Comparison of ENCODE assay signal across 22 cellular contexts in the genomic region with DNA sequence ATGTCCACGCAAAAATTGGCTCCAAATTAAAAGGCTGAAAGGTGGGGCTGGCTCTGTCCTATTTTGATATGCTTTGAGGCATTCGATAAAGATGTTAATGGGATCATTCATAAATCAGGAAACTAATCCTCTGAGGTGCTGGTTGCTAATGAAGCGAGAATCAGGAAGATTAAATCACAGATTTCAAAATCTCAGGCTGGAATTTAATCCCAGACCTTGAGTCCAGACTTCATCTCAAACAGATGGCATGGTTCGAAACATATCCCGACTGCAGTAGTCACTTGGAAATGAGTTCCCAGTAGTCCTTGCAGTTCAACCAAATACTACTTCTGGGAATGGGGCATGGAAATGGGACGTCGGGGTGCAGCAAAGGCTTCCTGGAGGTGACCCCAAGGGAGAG. TPM values are rescaled to one million over a fixed set of nuclear protein-coding genes. Genes with fewer than 3 reads are reported as not detected.
DNase-seq lines count a peak whose midpoint lies in the region; ATAC-seq, FAIRE-seq and TF ChIP-seq lines count a peak whose summit lies in the region.
"Had no signal": no experiment of that assay in that cellular context is flagged by ENCODE, and none has a peak within 500 bp of the region (broad histone marks: within the 10 kb centered on the region; RNA-seq: fewer than 3 reads in every experiment).

No MANE protein-coding gene starts in this region.

- no peaks in the 10 kb centered on the region for H3K36me3 ChIP-seq in WERI-Rb-1

- POLR2A ChIA-PET in activated CD4-positive, alpha-beta memory T cell treated with anti-CD3 and anti-CD28 coated beads, Interleukin-2, amount 10 ng/mL, durations not matched to agents 7 days and 5 days (lab: Charles Lee) = no interaction called here

- H3K9me3 Mint-ChIP-seq in activated CD4-positive, alpha-beta memory T cell treated with anti-CD3 and anti-CD28 coated beads, Interleukin-2, amount 10 ng/mL, durations not matched to agents 7 days and 5 days = no peaks in the 10 kb centered on the region
- H3K9me3 Mint-ChIP-seq: CD4-positive, alpha-beta memory T cell had no signal

- H3K27ac Mint-ChIP-seq in activated CD4-positive, alpha-beta memory T cell treated with anti-CD3 and anti-CD28 coated beads, Interleukin-2, amount 10 ng/mL, durations not matched to agents 7 days and 5 days = no peak overlapping the region
- H3K27ac Mint-ChIP-seq: CD4-positive, alpha-beta memory T cell had no signal

- H3K9me3 ChIP-seq in WERI-Rb-1 (ENCODE audit: severe bottlenecking) = no peaks in the 10 kb centered on the region

- H3K4me1 Mint-ChIP-seq in activated CD4-positive, alpha-beta memory T cell treated with anti-CD3 and anti-CD28 coated beads, Interleukin-2, amount 10 ng/mL, durations not matched to agents 7 days and 5 days = no peaks in the 10 kb centered on the region
- H3K4me1 Mint-ChIP-seq: CD4-positive, alpha-beta memory T cell had no signal

- CTCF ChIA-PET in activated CD4-positive, alpha-beta memory T cell treated with anti-CD3 and anti-CD28 coated beads, Interleukin-2, amount 10 ng/mL, durations not matched to agents 7 days and 5 days (lab: Charles Lee) = no interaction called here

- DNase-seq in D341Med (ENCODE audit: low spot score) = peak; percentile 51
- peak; percentile 74 for DNase-seq in D721Med (ENCODE audit: insufficient read length, low spot score)
- DNase-seq in NCI-H82 (lab: John Stamatoyannopoulos, UW) = peak; percentile 91
- peak; percentile 42 for DNase-seq in WERI-Rb-1
- DNase-seq in GM19239 (ENCODE audit: insufficient read length, low spot score) = no peak
- DNase-seq in activated CD4-positive, alpha-beta memory T cell treated with anti-CD3 and anti-CD28 coated beads, Interleukin-2, amount 10 ng/mL, durations not matched to agents 7 days and 5 days = no peak
- DNase-seq: C1 segment of cervical spinal cord; Calu3; CD4-positive, alpha-beta memory T cell; COR-L47; DMS153; DND-41; GM23248; H7; HCEC 1CT had no signal

- ATAC-seq in activated CD4-positive, CD25-positive, alpha-beta regulatory T cell treated with anti-CD3 and anti-CD28 coated beads, Interleukin-2, amount 50 U/mL, for 24 hours = no peak
- no peak for ATAC-seq in GM21576 (IDR thresholded peaks at IDR 0.05; ENCODE audit: unreplicated experiment)

- FAIRE-seq in D721Med (lab: Jason Lieb, UNC) (peak; percentile 94), GM19239 (lab: Jason Lieb, UNC) (no peak)
- FAIRE-seq: G401.6, GM12892, H1 had no signal

- peaks cover 7% of the 10 kb centered on the region for H3K27me3 Mint-ChIP-seq in activated CD4-positive, alpha-beta memory T cell treated with anti-CD3 and anti-CD28 coated beads, Interleukin-2, amount 10 ng/mL, durations not matched to agents 7 days and 5 days

- H3K36me3 Mint-ChIP-seq in activated CD4-positive, alpha-beta memory T cell treated with anti-CD3 and anti-CD28 coated beads, Interleukin-2, amount 10 ng/mL, durations not matched to agents 7 days and 5 days (ENCODE audit: low read depth) = no peaks in the 10 kb centered on the region
- H3K36me3 Mint-ChIP-seq: CD4-positive, alpha-beta memory T cell had no signal

- peak overlapping the region; percentile 64 for H3K27ac ChIP-seq in WERI-Rb-1
- H3K27ac ChIP-seq: GM23248 had no signal

- H3K4me3 Mint-ChIP-seq in activated CD4-positive, alpha-beta memory T cell treated with anti-CD3 and anti-CD28 coated beads, Interleukin-2, amount 10 ng/mL, durations not matched to agents 7 days and 5 days = no peak overlapping the region
- H3K4me3 Mint-ChIP-seq: CD4-positive, alpha-beta memory T cell had no signal

- no peak for TF ChIP-seq CTCF in D721Med (IDR thresholded peaks at IDR 0.05; ENCODE audit: insufficient read depth, missing control alignments)
- no peak for TF ChIP-seq CTCF in WERI-Rb-1 (IDR thresholded peaks at IDR 0.05; ENCODE audit: low read depth, low read length)

- no peak overlapping the region for H3K4me3 ChIP-seq in WERI-Rb-1 (ENCODE audit: low read depth, low read length)
- H3K4me3 ChIP-seq: GM23248 had no signal

- H3K27me3 ChIP-seq in WERI-Rb-1 (ENCODE audit: insufficient read depth, low read depth, severe bottlenecking) = no peaks in the 10 kb centered on the region

RNA-seq across cellular contexts. Expression of a gene that starts 4.5 kb away (rescaled TPM):
- not detected for total RNA-seq in activated CD4-positive, alpha-beta memory T cell treated with anti-CD3 and anti-CD28 coated beads, Interleukin-2, amount 10 ng/mL, durations not matched to agents 7 days and 5 days
- total RNA-seq: A172; A673; Calu3; CD4-positive, alpha-beta memory T cell; H1; H7 had no signal

RNA-seq across cellular contexts. Expression of a gene that starts 27.3 kb away (rescaled TPM):
- not detected for total RNA-seq in activated CD4-positive, alpha-beta memory T cell treated with anti-CD3 and anti-CD28 coated beads, Interleukin-2, amount 10 ng/mL, durations not matched to agents 7 days and 5 days
- total RNA-seq: A172; A673; Calu3; CD4-positive, alpha-beta memory T cell; GM23248 had no signal

Comparison
In these comparisons a context has a peak if more than half of its experiments do, and no peak if none do; other contexts are left out.
1. DNase-seq: peak in D341Med (single experiment), D721Med (single experiment), NCI-H82 (single experiment) and WERI-Rb-1 (single experiment); none in GM19239 (single experiment) and activated CD4-positive, alpha-beta memory T cell treated with anti-CD3 and anti-CD28 coated beads, Interleukin-2, amount 10 ng/mL, durations not matched to agents 7 days and 5 days (single experiment).